ENCODE assay signal across 1 cellular context in the genomic region with DNA sequence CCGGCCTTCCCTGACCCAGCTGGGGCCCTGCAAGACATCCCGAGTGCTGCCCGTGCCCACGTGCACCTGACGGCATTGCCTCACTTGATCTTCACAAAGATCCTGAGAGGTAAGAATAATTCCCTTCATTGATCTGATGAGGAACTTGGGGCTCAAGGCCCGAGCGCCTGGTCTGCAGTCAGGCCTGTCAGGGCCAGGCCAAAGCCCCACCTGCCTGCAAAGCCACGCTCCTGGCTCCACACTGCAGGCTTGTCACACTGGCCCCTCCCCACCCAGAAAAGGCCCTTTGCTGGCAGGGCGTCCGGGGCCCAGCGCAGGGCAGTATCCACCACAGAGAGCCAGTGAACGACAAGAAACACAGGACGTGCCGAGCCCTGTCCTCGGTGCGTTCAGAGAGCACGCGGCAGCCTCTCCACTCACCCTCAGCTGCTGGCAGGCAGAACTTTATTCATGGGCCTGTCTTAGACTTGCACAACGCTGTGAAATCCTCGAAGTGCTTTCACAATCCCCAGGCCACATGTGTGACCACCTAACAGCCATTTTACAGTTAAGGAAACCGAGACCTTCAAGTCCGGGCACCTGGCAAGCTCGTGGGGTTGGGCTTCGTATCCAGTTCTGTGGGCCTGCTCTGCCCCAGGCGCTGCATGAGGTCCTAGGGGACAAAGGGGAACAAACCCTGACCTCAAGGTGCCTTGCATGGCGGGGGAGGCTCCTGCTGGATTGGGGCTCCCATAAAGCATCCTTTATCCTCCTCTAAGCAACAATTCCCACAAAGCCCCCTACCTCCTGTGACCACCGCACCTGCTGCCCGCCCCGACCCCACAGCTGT.
A peak's percentile ranks its signal among the peaks of the same experiment; 100 is the strongest.
TF ChIP-seq lines count a peak whose summit lies in the region.

No MANE protein-coding gene starts in this region.

TF ChIP-seq in HepG2, 621 proteins besides CTCF, POLR2A, EP300 and RAD21 (continued from another document and continues in another):
- TF ChIP-seq ZNF121 (CRISPR knock-in tag; IDR thresholded peaks at IDR 0.05) (peak; percentile 26; the same call in 1 of the 2 replicates), CEBPB (IDR thresholded peaks at IDR 0.05; ENCODE audit: borderline replicate concordance, low read depth, low read length) (peak; percentile 92), YEATS2 (CRISPR knock-in tag; IDR thresholded peaks at IDR 0.05; ENCODE audit: borderline replicate concordance) (no peak), HNRNPL (IDR thresholded peaks at IDR 0.05; ENCODE audit: low read depth, low read length) (0 out of 2 replicates have a peak, but pooled peaks have one; percentile 46), ZBTB33 (CRISPR knock-in tag; IDR thresholded peaks at IDR 0.05) (peak; percentile 91), BCL6 (CRISPR knock-in tag; IDR thresholded peaks at IDR 0.05) (0 out of 2 replicates have a peak, but pooled peaks have one; percentile 11), ZBTB38 (CRISPR knock-in tag; IDR thresholded peaks at IDR 0.05) (peak; percentile 60; the same call in 1 of the 2 replicates), MYNN (CRISPR knock-in tag; IDR thresholded peaks at IDR 0.05; ENCODE audit: low read depth) (no peak), MXD4 (CRISPR knock-in tag; IDR thresholded peaks at IDR 0.05) (no peak), ZNF616 (CRISPR knock-in tag; IDR thresholded peaks at IDR 0.05; ENCODE audit: low read depth) (peak; percentile 19; the same call in 1 of the 2 replicates), ZNF619 (CRISPR knock-in tag; IDR thresholded peaks at IDR 0.05) (no peak), ZC3H13 (CRISPR knock-in tag; IDR thresholded peaks at IDR 0.05) (no peak), ZBTB7A (CRISPR knock-in tag; IDR thresholded peaks at IDR 0.05) (no peak), NR2F2 (IDR thresholded peaks at IDR 0.05; ENCODE audit: borderline replicate concordance, low read depth) (no peak), ZNF629 (CRISPR knock-in tag; conservative IDR thresholded peaks at IDR 0.05) (no peak), GATAD2A (CRISPR knock-in tag; IDR thresholded peaks at IDR 0.05) (0 out of 2 replicates have a peak, but pooled peaks have one; percentile 9), ZNF138 (CRISPR knock-in tag; IDR thresholded peaks at IDR 0.05; ENCODE audit: low read depth) (no peak), XRCC5 (optimal IDR thresholded peaks at IDR 0.05; ENCODE audit: low read length) (peak; percentile 18), ZFX (CRISPR knock-in tag; IDR thresholded peaks at IDR 0.05; ENCODE audit: low read depth) (peak; percentile 17; the same call in 1 of the 2 replicates), ZNF30 (CRISPR knock-in tag; IDR thresholded peaks at IDR 0.05) (no peak), ZNF564 (CRISPR knock-in tag; IDR thresholded peaks at IDR 0.05) (no peak), CEBPG (CRISPR knock-in tag; IDR thresholded peaks at IDR 0.05) (peak; percentile 54), PLRG1 (conservative IDR thresholded peaks at IDR 0.05) (no peak), GPN1 (CRISPR knock-in tag; IDR thresholded peaks at IDR 0.05; ENCODE audit: borderline replicate concordance) (no peak), SAP130 (CRISPR knock-in tag; IDR thresholded peaks at IDR 0.05; ENCODE audit: low read depth) (no peak), ARNT2 (CRISPR knock-in tag; IDR thresholded peaks at IDR 0.05; ENCODE audit: low read depth) (no peak), ZNF331 (CRISPR knock-in tag; IDR thresholded peaks at IDR 0.05) (peak; percentile 49; the same call in 1 of the 2 replicates), ARNT (IDR thresholded peaks at IDR 0.05) (no peak), ZNF589 (CRISPR knock-in tag; conservative IDR thresholded peaks at IDR 0.05) (no peak)
- TF ChIP-seq, protein P1, sequence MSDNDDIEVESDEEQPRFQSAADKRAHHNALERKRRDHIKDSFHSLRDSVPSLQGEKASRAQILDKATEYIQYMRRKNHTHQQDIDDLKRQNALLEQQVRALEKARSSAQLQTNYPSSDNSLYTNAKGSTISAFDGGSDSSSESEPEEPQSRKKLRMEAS (IDR thresholded peaks at IDR 0.05): peak; percentile 78
- TF ChIP-seq, protein P2, sequence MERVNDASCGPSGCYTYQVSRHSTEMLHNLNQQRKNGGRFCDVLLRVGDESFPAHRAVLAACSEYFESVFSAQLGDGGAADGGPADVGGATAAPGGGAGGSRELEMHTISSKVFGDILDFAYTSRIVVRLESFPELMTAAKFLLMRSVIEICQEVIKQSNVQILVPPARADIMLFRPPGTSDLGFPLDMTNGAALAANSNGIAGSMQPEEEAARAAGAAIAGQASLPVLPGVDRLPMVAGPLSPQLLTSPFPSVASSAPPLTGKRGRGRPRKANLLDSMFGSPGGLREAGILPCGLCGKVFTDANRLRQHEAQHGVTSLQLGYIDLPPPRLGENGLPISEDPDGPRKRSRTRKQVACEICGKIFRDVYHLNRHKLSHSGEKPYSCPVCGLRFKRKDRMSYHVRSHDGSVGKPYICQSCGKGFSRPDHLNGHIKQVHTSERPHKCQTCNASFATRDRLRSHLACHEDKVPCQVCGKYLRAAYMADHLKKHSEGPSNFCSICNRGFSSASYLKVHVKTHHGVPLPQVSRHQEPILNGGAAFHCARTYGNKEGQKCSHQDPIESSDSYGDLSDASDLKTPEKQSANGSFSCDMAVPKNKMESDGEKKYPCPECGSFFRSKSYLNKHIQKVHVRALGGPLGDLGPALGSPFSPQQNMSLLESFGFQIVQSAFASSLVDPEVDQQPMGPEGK (CRISPR knock-in tag; IDR thresholded peaks at IDR 0.05): peak; percentile 24; the same call in 1 of the 2 replicates
- TF ChIP-seq, protein P3, sequence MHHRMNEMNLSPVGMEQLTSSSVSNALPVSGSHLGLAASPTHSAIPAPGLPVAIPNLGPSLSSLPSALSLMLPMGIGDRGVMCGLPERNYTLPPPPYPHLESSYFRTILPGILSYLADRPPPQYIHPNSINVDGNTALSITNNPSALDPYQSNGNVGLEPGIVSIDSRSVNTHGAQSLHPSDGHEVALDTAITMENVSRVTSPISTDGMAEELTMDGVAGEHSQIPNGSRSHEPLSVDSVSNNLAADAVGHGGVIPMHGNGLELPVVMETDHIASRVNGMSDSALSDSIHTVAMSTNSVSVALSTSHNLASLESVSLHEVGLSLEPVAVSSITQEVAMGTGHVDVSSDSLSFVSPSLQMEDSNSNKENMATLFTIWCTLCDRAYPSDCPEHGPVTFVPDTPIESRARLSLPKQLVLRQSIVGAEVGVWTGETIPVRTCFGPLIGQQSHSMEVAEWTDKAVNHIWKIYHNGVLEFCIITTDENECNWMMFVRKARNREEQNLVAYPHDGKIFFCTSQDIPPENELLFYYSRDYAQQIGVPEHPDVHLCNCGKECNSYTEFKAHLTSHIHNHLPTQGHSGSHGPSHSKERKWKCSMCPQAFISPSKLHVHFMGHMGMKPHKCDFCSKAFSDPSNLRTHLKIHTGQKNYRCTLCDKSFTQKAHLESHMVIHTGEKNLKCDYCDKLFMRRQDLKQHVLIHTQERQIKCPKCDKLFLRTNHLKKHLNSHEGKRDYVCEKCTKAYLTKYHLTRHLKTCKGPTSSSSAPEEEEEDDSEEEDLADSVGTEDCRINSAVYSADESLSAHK (CRISPR knock-in tag; IDR thresholded peaks at IDR 0.05; ENCODE audit: borderline replicate concordance): no peak
- TF ChIP-seq, protein P4, sequence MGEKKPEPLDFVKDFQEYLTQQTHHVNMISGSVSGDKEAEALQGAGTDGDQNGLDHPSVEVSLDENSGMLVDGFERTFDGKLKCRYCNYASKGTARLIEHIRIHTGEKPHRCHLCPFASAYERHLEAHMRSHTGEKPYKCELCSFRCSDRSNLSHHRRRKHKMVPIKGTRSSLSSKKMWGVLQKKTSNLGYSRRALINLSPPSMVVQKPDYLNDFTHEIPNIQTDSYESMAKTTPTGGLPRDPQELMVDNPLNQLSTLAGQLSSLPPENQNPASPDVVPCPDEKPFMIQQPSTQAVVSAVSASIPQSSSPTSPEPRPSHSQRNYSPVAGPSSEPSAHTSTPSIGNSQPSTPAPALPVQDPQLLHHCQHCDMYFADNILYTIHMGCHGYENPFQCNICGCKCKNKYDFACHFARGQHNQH (CRISPR knock-in tag; IDR thresholded peaks at IDR 0.05): no peak
- TF ChIP-seq, protein P5, sequence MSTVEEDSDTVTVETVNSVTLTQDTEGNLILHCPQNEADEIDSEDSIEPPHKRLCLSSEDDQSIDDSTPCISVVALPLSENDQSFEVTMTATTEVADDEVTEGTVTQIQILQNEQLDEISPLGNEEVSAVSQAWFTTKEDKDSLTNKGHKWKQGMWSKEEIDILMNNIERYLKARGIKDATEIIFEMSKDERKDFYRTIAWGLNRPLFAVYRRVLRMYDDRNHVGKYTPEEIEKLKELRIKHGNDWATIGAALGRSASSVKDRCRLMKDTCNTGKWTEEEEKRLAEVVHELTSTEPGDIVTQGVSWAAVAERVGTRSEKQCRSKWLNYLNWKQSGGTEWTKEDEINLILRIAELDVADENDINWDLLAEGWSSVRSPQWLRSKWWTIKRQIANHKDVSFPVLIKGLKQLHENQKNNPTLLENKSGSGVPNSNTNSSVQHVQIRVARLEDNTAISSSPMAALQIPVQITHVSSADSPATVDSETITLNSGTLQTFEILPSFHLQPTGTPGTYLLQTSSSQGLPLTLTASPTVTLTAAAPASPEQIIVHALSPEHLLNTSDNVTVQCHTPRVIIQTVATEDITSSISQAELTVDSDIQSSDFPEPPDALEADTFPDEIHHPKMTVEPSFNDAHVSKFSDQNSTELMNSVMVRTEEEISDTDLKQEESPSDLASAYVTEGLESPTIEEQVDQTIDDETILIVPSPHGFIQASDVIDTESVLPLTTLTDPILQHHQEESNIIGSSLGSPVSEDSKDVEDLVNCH (CRISPR knock-in tag; IDR thresholded peaks at IDR 0.05): no peak
- TF ChIP-seq, protein P6, sequence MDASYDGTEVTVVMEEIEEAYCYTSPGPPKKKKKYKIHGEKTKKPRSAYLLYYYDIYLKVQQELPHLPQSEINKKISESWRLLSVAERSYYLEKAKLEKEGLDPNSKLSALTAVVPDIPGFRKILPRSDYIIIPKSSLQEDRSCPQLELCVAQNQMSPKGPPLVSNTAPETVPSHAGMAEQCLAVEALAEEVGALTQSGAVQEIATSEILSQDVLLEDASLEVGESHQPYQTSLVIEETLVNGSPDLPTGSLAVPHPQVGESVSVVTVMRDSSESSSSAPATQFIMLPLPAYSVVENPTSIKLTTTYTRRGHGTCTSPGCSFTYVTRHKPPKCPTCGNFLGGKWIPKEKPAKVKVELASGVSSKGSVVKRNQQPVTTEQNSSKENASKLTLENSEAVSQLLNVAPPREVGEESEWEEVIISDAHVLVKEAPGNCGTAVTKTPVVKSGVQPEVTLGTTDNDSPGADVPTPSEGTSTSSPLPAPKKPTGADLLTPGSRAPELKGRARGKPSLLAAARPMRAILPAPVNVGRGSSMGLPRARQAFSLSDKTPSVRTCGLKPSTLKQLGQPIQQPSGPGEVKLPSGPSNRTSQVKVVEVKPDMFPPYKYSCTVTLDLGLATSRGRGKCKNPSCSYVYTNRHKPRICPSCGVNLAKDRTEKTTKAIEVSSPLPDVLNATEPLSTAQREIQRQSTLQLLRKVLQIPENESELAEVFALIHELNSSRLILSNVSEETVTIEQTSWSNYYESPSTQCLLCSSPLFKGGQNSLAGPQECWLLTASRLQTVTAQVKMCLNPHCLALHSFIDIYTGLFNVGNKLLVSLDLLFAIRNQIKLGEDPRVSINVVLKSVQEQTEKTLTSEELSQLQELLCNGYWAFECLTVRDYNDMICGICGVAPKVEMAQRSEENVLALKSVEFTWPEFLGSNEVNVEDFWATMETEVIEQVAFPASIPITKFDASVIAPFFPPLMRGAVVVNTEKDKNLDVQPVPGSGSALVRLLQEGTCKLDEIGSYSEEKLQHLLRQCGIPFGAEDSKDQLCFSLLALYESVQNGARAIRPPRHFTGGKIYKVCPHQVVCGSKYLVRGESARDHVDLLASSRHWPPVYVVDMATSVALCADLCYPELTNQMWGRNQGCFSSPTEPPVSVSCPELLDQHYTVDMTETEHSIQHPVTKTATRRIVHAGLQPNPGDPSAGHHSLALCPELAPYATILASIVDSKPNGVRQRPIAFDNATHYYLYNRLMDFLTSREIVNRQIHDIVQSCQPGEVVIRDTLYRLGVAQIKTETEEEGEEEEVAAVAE (CRISPR knock-in tag; IDR thresholded peaks at IDR 0.05; ENCODE audit: borderline replicate concordance): no peak
- TF ChIP-seq, protein P7, sequence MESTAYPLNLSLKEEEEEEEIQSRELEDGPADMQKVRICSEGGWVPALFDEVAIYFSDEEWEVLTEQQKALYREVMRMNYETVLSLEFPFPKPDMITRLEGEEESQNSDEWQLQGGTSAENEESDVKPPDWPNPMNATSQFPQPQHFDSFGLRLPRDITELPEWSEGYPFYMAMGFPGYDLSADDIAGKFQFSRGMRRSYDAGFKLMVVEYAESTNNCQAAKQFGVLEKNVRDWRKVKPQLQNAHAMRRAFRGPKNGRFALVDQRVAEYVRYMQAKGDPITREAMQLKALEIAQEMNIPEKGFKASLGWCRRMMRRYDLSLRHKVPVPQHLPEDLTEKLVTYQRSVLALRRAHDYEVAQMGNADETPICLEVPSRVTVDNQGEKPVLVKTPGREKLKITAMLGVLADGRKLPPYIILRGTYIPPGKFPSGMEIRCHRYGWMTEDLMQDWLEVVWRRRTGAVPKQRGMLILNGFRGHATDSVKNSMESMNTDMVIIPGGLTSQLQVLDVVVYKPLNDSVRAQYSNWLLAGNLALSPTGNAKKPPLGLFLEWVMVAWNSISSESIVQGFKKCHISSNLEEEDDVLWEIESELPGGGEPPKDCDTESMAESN (CRISPR knock-in tag; conservative IDR thresholded peaks at IDR 0.05): no peak
- TF ChIP-seq, protein P8, sequence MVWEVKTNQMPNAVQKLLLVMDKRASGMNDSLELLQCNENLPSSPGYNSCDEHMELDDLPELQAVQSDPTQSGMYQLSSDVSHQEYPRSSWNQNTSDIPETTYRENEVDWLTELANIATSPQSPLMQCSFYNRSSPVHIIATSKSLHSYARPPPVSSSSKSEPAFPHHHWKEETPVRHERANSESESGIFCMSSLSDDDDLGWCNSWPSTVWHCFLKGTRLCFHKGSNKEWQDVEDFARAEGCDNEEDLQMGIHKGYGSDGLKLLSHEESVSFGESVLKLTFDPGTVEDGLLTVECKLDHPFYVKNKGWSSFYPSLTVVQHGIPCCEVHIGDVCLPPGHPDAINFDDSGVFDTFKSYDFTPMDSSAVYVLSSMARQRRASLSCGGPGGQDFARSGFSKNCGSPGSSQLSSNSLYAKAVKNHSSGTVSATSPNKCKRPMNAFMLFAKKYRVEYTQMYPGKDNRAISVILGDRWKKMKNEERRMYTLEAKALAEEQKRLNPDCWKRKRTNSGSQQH (CRISPR knock-in tag; IDR thresholded peaks at IDR 0.05; ENCODE audit: low read depth): no peak
